ENCODE assay signal across 8 cellular contexts in genomic region chr3:195259564-195260285, GRCh38. TPM values are rescaled to one million over a fixed set of nuclear protein-coding genes. Genes with fewer than 3 reads are reported as not detected.
DNase-seq lines count a peak whose midpoint lies in the region; ATAC-seq and TF ChIP-seq lines count a peak whose summit lies in the region.

No MANE protein-coding gene starts in this region.

- DNase-seq in DMS 273 treated with DMSO at 0.1 percent for 48 hours (lab: John Stamatoyannopoulos, UW) (peak; percentile 78), NT2/D1 (ENCODE audit: low read depth, low spot score) (peak; percentile 71), activated T-cell treated with anti-CD3 and anti-CD28 coated beads for 24 hours (ENCODE audit: low read depth) (peak; percentile 79), epithelial cell of proximal tubule (ENCODE audit: low read depth) (no peak)
- DNase-seq in stimulated activated CD8-positive, alpha-beta memory T cell treated with anti-CD3 and anti-CD28 coated beads, Interleukin-4, amount 100 ng/mL, for 48 hours = peak; percentile 92

- H3K36me3 ChIP-seq in HUES48 (ENCODE audit: control insufficient read depth, insufficient read depth, low read length) (no peaks in the 10 kb centered on the region; the same call in 1 of the 2 replicates), NT2/D1 (ENCODE audit: insufficient read depth, insufficient read length, low read length) (peaks cover 43% of the 10 kb centered on the region), mucosa of stomach (ENCODE audit: control insufficient read depth, insufficient read depth, low read length) (no peaks in the 10 kb centered on the region)

- peak; percentile 76 for ATAC-seq in GM21390 (IDR thresholded peaks at IDR 0.05; ENCODE audit: unreplicated experiment)

- peak overlapping the region; percentile 91 for H3K27ac ChIP-seq in HUES48 (ENCODE audit: low read depth, low read length)

- TF ChIP-seq CTCF in epithelial cell of proximal tubule (conservative IDR thresholded peaks at IDR 0.05; ENCODE audit: low read depth, low read length) = no peak

- no peaks in the 10 kb centered on the region for H3K27me3 ChIP-seq in HUES48 (ENCODE audit: control insufficient read depth, insufficient read depth, low read length)
- no peaks in the 10 kb centered on the region for H3K27me3 ChIP-seq in NT2/D1 (ENCODE audit: insufficient read depth, insufficient read length)
- no peaks in the 10 kb centered on the region for H3K27me3 ChIP-seq in mucosa of stomach (ENCODE audit: control insufficient read depth, insufficient read depth, low read length)

- H3K4me3 ChIP-seq in HUES48 (ENCODE audit: low read depth, low read length) (peak overlapping the region; percentile 79), NT2/D1 (ENCODE audit: insufficient read length, low read depth) (peak overlapping the region; percentile 57), epithelial cell of proximal tubule (ENCODE audit: low read depth, low read length) (peak overlapping the region; percentile 62), mucosa of stomach (ENCODE audit: low read length) (peak overlapping the region; percentile 39)

- H3K9ac ChIP-seq in HUES48 (ENCODE audit: low read depth, low read length) (peak overlapping the region; percentile 60), NT2/D1 (ENCODE audit: insufficient read length, low read depth) (peak overlapping the region; percentile 80), mucosa of stomach (ENCODE audit: low read length) (peak overlapping the region; percentile 74)

- H3K4me1 ChIP-seq in HUES48 (ENCODE audit: control insufficient read depth, insufficient read depth, low read length) = peaks cover 30% of the 10 kb centered on the region
- H3K4me1 ChIP-seq in NT2/D1 (ENCODE audit: insufficient read depth, insufficient read length) = peaks cover 14% of the 10 kb centered on the region
- H3K4me1 ChIP-seq in mucosa of stomach (ENCODE audit: control insufficient read depth, insufficient read depth, low read length) = peaks cover 16% of the 10 kb centered on the region

- H3K9me3 ChIP-seq in HUES48 (ENCODE audit: control insufficient read depth, insufficient read depth, low read length) (no peaks in the 10 kb centered on the region), NT2/D1 (ENCODE audit: insufficient read depth, low read length) (no peaks in the 10 kb centered on the region), mucosa of stomach (ENCODE audit: control insufficient read depth, low read length) (no peaks in the 10 kb centered on the region)

RNA-seq across cellular contexts. Expression of gene XXYLT1, which starts 11.2 kb away (rescaled TPM):
- 16.4 and 23.2 TPM in 2 replicates for total RNA-seq in epithelial cell of proximal tubule
